1 cellular context compared by ENCODE assay signal in the genomic region with DNA sequence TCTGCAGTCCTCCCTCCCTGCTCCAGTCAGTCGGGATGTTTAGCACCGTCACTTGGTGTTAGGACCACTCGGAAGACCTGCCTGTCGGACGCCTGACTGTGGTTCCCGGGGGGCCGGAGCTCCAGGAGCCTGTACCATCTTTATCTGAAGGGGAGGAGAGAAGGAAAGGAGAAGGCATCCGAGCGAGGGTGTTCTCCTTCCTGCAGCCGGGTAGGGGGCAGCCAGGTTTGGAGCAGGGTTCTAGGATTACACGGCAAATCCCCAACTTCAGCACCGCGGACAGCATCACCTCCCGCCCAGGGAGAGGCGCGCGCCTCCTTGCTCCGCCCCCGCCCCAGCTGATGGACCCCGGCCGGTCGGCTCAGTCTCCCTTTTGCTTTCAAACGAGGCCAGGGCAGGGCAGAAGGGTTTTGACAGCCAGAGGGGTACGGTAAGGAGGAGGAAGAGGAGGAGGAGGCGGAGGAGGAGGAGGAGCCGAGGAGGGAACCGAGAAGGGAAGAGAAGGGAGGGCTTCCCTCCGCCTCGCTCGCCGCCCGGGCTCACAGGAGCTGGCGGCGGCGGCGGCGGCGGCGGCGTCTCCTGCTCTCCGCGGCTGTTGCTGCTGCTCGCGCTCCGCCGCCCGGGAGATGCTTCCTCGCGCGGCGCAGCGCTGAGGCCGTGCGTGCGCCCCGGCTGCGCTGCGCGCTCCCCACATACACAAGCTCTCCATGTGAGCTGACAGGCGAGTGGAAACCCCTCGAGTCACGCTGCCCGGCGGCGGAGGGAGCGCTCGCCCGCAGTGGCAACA.
A peak's percentile ranks its signal among the peaks of the same experiment; 100 is the strongest.
TF ChIP-seq lines count a peak whose summit lies in the region.

No MANE protein-coding gene starts in this region.

TF ChIP-seq in WTC11, 78 proteins besides CTCF, POLR2A, EP300 and RAD21 (continued from another document):
- no peak for TF ChIP-seq NR1H2 (CRISPR knock-in tag; IDR thresholded peaks at IDR 0.05)
- TF ChIP-seq, protein P1, sequence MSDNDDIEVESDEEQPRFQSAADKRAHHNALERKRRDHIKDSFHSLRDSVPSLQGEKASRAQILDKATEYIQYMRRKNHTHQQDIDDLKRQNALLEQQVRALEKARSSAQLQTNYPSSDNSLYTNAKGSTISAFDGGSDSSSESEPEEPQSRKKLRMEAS (CRISPR knock-in tag; IDR thresholded peaks at IDR 0.05): peak; percentile 74
- TF ChIP-seq, protein P2, sequence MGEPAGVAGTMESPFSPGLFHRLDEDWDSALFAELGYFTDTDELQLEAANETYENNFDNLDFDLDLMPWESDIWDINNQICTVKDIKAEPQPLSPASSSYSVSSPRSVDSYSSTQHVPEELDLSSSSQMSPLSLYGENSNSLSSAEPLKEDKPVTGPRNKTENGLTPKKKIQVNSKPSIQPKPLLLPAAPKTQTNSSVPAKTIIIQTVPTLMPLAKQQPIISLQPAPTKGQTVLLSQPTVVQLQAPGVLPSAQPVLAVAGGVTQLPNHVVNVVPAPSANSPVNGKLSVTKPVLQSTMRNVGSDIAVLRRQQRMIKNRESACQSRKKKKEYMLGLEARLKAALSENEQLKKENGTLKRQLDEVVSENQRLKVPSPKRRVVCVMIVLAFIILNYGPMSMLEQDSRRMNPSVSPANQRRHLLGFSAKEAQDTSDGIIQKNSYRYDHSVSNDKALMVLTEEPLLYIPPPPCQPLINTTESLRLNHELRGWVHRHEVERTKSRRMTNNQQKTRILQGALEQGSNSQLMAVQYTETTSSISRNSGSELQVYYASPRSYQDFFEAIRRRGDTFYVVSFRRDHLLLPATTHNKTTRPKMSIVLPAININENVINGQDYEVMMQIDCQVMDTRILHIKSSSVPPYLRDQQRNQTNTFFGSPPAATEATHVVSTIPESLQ (CRISPR knock-in tag; IDR thresholded peaks at IDR 0.05): 0 out of 2 replicates have a peak, but pooled peaks have one; percentile 46
- TF ChIP-seq NFE2L1 (CRISPR knock-in tag; IDR thresholded peaks at IDR 0.05): peak; percentile 94
- TF ChIP-seq, protein P3, sequence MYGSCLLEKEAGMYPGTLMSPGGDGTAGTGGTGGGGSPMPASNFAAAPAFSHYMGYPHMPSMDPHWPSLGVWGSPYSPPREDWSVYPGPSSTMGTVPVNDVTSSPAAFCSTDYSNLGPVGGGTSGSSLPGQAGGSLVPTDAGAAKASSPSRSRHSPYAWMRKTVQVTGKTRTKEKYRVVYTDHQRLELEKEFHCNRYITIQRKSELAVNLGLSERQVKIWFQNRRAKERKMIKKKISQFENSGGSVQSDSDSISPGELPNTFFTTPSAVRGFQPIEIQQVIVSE (CRISPR knock-in tag; IDR thresholded peaks at IDR 0.05; ENCODE audit: borderline replicate concordance): no peak
